Comparison of ENCODE assay signal across 8 cellular contexts in the genomic region with DNA sequence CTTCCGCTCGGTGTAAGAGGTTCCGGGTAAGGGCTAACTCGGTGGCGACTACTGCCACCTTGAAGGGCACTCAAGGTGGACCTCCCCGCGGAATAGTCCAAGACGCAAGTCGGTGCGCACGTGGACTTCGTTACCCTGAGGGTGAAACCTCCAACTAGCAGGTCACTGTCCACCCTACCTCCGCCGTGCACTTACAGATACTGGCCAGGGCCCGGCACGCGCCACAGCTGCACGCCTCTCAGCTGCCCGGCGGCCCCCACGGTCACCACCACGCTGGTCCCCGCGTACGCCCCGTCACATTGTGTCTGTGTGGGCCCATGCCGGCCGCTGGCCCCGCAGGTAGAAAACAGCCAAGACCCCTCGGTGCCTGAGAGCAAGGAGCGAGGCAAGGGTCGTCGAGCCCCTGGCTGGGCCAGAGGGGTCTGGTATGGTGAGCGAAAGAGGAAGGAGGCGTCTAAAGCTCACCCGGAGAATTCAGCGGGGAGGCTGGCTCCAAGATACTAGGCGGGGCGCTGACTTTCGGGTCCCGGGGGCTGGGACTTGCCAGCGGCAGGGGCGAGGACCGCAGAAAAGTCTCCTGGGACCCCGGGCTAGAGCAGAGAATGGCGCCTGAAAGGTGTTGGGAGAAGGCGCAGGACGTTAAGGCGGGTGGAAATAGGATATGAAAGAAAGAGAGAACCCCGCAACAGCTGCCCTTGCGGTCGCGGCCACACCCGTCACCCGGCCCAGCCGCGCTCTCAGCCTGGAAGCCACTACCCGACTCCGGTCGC. TPM values are rescaled to one million over a fixed set of nuclear protein-coding genes. Genes with fewer than 3 reads are reported as not detected.
DNase-seq lines count a peak whose midpoint lies in the region; ATAC-seq and TF ChIP-seq lines count a peak whose summit lies in the region.

No MANE protein-coding gene starts in this region.

- no peak for TF ChIP-seq POLR2A in Peyer's patch (IDR thresholded peaks at IDR 0.05)

- H3K9ac ChIP-seq in endodermal cell (ENCODE audit: extremely low read depth, low read length, poor library complexity, severe bottlenecking): no peak overlapping the region

- H3K9me3 ChIP-seq in Peyer's patch (no peaks in the 10 kb centered on the region), endodermal cell (ENCODE audit: control insufficient read depth, low read length) (no peaks in the 10 kb centered on the region)

- H3K36me3 Mint-ChIP-seq in endodermal cell (ENCODE audit: low read depth) (peaks cover 21% of the 10 kb centered on the region), nephron progenitor cell (ENCODE audit: low read depth) (peaks cover 17% of the 10 kb centered on the region)

- H3K4me1 Mint-ChIP-seq in endodermal cell: peaks cover 7% of the 10 kb centered on the region
- H3K4me1 Mint-ChIP-seq in nephron progenitor cell: peaks cover 21% of the 10 kb centered on the region

- no peaks in the 10 kb centered on the region for H3K36me3 ChIP-seq in Peyer's patch
- H3K36me3 ChIP-seq in endodermal cell (ENCODE audit: control insufficient read depth, insufficient read depth, low read length): peaks cover 9% of the 10 kb centered on the region

- no peak for ATAC-seq in HG03469 (IDR thresholded peaks at IDR 0.05; ENCODE audit: unreplicated experiment)

- H3K27ac ChIP-seq in Peyer's patch: peak overlapping the region in 3 of 4 donors; percentile 27 to 64 (median 63)
- H3K27ac ChIP-seq in endodermal cell (ENCODE audit: low read depth, low read length): no peak overlapping the region

- H3K4me3 ChIP-seq in Peyer's patch: peak overlapping the region; percentile 16 to 62 (median 53)
- peak overlapping the region; percentile 52 for H3K4me3 ChIP-seq in endodermal cell (ENCODE audit: low read length)

- TF ChIP-seq CTCF in GM13977 (IDR thresholded peaks at IDR 0.05; ENCODE audit: extremely low read depth, insufficient read depth, missing control alignments): no peak
- TF ChIP-seq CTCF in Peyer's patch (IDR thresholded peaks at IDR 0.05): peak in 1 of 6 experiments; percentile 1
- TF ChIP-seq CTCF in endodermal cell (conservative IDR thresholded peaks at IDR 0.05): no peak
- no peak for TF ChIP-seq CTCF in nephron progenitor cell (IDR thresholded peaks at IDR 0.05)

- DNase-seq in GM13977 (ENCODE audit: low spot score) (peak; percentile 60), Peyer's patch (peak; percentile 35 to 74 (median 68)), endodermal cell (no peak), nephron progenitor cell (peak; percentile 56), NCI-H524 (lab: John Stamatoyannopoulos, UW) (no peak), dedifferentiated amniotic fluid mesenchymal stem cell (ENCODE audit: extremely low spot score) (no peak), NCI-H226 (no peak)

- peaks cover 0 to 13% of the 10 kb centered on the region in 2 donors for H3K27me3 ChIP-seq in Peyer's patch
- peaks cover 70% of the 10 kb centered on the region for H3K27me3 ChIP-seq in endodermal cell (ENCODE audit: control insufficient read depth, insufficient read depth, low read length, poor library complexity, severe bottlenecking)

- peaks cover 0 to 35% (median 21%) of the 10 kb centered on the region in 4 donors for H3K4me1 ChIP-seq in Peyer's patch
- H3K4me1 ChIP-seq in endodermal cell (ENCODE audit: control insufficient read depth, insufficient read depth, low read length): peaks cover 7% of the 10 kb centered on the region

- in situ Hi-C loops in GM13977 (cut with MboI; ENCODE audit: low pct_unique_long_range_greater_than_20kb, low sequenced_read_pairs, unreplicated experiment): no loop called here

- H3K4me3 Mint-ChIP-seq in endodermal cell (peak overlapping the region; percentile 57), nephron progenitor cell (peak overlapping the region; percentile 79)

- H3K9me3 Mint-ChIP-seq in endodermal cell (no peaks in the 10 kb centered on the region), nephron progenitor cell (no peaks in the 10 kb centered on the region)

- H3K27ac Mint-ChIP-seq in endodermal cell (no peak overlapping the region), nephron progenitor cell (no peak overlapping the region)

- 9 to 13% methylated on average over 55 to 60 of the region's 60 CpGs for WGBS in endodermal cell (ENCODE audit: insufficient coverage in 1 of 2, insufficient read length in 1 of 2), 2 experiments

- H3K27me3 Mint-ChIP-seq in endodermal cell (ENCODE audit: insufficient read depth) (peaks cover 65% of the 10 kb centered on the region), nephron progenitor cell (ENCODE audit: low read depth, poor library complexity) (peaks cover 74% of the 10 kb centered on the region)

RNA-seq across cellular contexts. Expression of gene LTK, which starts 0.9 kb away (rescaled TPM):
- total RNA-seq in Peyer's patch (10 to 100 TPM in 3 of 4 donors, not detected in 1; 13.8 to 39.0 (median 26.3) TPM), endodermal cell (under 1 TPM; 0.44 to 0.57 TPM)
- 0.18 TPM for polyA plus RNA-seq in endodermal cell (2013, experiment 1 of 2)
- 0.17 TPM for polyA plus RNA-seq in endodermal cell (2013, experiment 2 of 2)

RNA-seq across cellular contexts. Expression of gene ITPKA, which starts 19.0 kb away (rescaled TPM):
- total RNA-seq in Peyer's patch (10 to 100 TPM; 28.9 to 95.6 (median 93.9) TPM), endodermal cell (1 to 10 TPM in 1 of 2 donors, under 1 TPM in 1; 0.75 to 1.2 TPM)
- 0.53 TPM for polyA plus RNA-seq in endodermal cell (2013, experiment 1 of 2)
- polyA plus RNA-seq in endodermal cell (2013, experiment 2 of 2): 0.41 TPM

RNA-seq across cellular contexts. Expression of gene RPAP1, which starts 31.4 kb away (rescaled TPM):
- total RNA-seq in Peyer's patch (10 to 100 TPM; 29.4 to 82.5 (median 48.4) TPM), endodermal cell (100 to 1,000 TPM in 1 of 2 donors, 10 to 100 TPM in 1; 91.1 to 107 TPM)
- 39.7 TPM for polyA plus RNA-seq in endodermal cell (2013, experiment 1 of 2)
- 38.3 TPM for polyA plus RNA-seq in endodermal cell (2013, experiment 2 of 2)

RNA-seq across cellular contexts. Expression of gene TYRO3, which starts 46.3 kb away (rescaled TPM):
- total RNA-seq in Peyer's patch: 10 to 100 TPM in 1 of 4 donors, 1 to 10 TPM in 3; 2.8 to 16.2 (median 6.8) TPM
- total RNA-seq in endodermal cell: 100 to 1,000 TPM; 293 to 311 TPM
- polyA plus RNA-seq in endodermal cell (2013, experiment 1 of 2): 86.7 TPM
- 76.1 TPM for polyA plus RNA-seq in endodermal cell (2013, experiment 2 of 2)

Comparison
In these comparisons a context has a peak if more than half of its experiments do, and no peak if none do; other contexts are left out.
1. DNase-seq: peak in GM13977 (single experiment), Peyer's patch (3 of 3) and nephron progenitor cell (single experiment); none in endodermal cell (single experiment), NCI-H524 (0 of 2), dedifferentiated amniotic fluid mesenchymal stem cell (single experiment) and NCI-H226 (single experiment).
2. RNA of gene ITPKA, which starts 19.0 kb away (total RNA-seq): 28.9 to 95.6 TPM in Peyer's patch; 0.75 to 1.2 TPM in endodermal cell; every median in the first group is over 10 times any median in the second.